8 cellular contexts compared by ENCODE assay signal in genomic region chr5:68214472-68215207, GRCh38. TPM values are rescaled to one million over a fixed set of nuclear protein-coding genes. Genes with fewer than 3 reads are reported as not detected.
DNase-seq lines count a peak whose midpoint lies in the region; ATAC-seq and TF ChIP-seq lines count a peak whose summit lies in the region.

No MANE protein-coding gene starts in this region.

- POLR2A ChIA-PET in Caco-2 (lab: Charles Lee): interaction anchor here (0.6 to 1.0 kb wide), 7 partner anchors 14 to 1180 kb away, joined by 3 to 10 read pairs (median 4); no protein-coding TSS in a partner anchor

- peaks cover 22% of the 10 kb centered on the region for H3K4me1 ChIP-seq in Caco-2

- no peaks in the 10 kb centered on the region for H3K27me3 ChIP-seq in Caco-2 (replicated peaks; ENCODE audit: control insufficient read depth, insufficient read depth, low read length)

- peaks cover 13% of the 10 kb centered on the region for H3K9me3 Mint-ChIP-seq in Caco-2 (ENCODE audit: unreplicated experiment)

- H3K36me3 ChIP-seq in Caco-2 (ENCODE audit: control insufficient read depth, insufficient read depth, low read length): no peaks in the 10 kb centered on the region

- TSS peak; percentile 73 for BruUV-seq in Caco-2 (replicated peaks; lab: Mats Ljungman, UMichigan)

- H3K27ac Mint-ChIP-seq in Caco-2 (ENCODE audit: unreplicated experiment): peak overlapping the region; percentile 92

- H3K4me1 Mint-ChIP-seq in Caco-2 (ENCODE audit: low read depth, unreplicated experiment): peaks cover 33% of the 10 kb centered on the region

- TF ChIP-seq CTCF in Caco-2 (IDR thresholded peaks at IDR 0.05; ENCODE audit: insufficient read depth in 1 of 2, low read depth in 1 of 2, low read length in 1 of 2, severe bottlenecking in 1 of 2, unreplicated experiment in 1 of 2): peak in 1 of 2 experiments; percentile 30

- H3K9me3 ChIP-seq in Caco-2: peaks cover 14% of the 10 kb centered on the region

- DNase-seq in Caco-2 (no peak), NCI-H146 (lab: John Stamatoyannopoulos, UW) (peak; percentile 84), cerebellum (ENCODE audit: low spot score) (peak; percentile 56), midbrain (lab: John Stamatoyannopoulos, UW) (peak; percentile 48), mucosa of gallbladder (ENCODE audit: low spot score) (no peak), NCI-H1092 treated with DMSO at 0.1 percent for 48 hours (lab: John Stamatoyannopoulos, UW) (no peak)

- no peaks in the 10 kb centered on the region for H3K27me3 Mint-ChIP-seq in Caco-2 (ENCODE audit: insufficient read depth, unreplicated experiment)

- CTCF ChIA-PET in Caco-2 (lab: Charles Lee): interaction anchor here (0.5 to 0.7 kb wide), 3 partner anchors 74 to 1156 kb away, joined by 3 to 7 read pairs (median 3); no protein-coding TSS in a partner anchor

- H3K4me3 ChIP-seq in Caco-2 (ENCODE audit: low read depth, low read length): peak overlapping the region; percentile 84

- H3K36me3 Mint-ChIP-seq in Caco-2 (ENCODE audit: insufficient read depth, unreplicated experiment): peaks cover 17% of the 10 kb centered on the region

- peak overlapping the region; percentile 92 for H3K4me3 Mint-ChIP-seq in Caco-2 (ENCODE audit: unreplicated experiment)

- intact Hi-C loops in Caco-2 (cut with micrococcal nuclease; ENCODE audit: unreplicated experiment): no loop called here

- ATAC-seq in GM19452 (IDR thresholded peaks at IDR 0.05; ENCODE audit: unreplicated experiment) (peak; percentile 20), GM18867 (IDR thresholded peaks at IDR 0.05; ENCODE audit: unreplicated experiment) (no peak)

RNA-seq across cellular contexts. Expression of gene PIK3R1, which starts 0.9 kb away (rescaled TPM):
- total RNA-seq in Caco-2 (2022): 47.8 and 54.6 TPM in 2 replicates
- total RNA-seq in cerebellum: 88.2 TPM
- total RNA-seq in mucosa of gallbladder: 125 TPM

Comparison
In these comparisons a context has a peak if more than half of its experiments do, and no peak if none do; other contexts are left out.
1. DNase-seq: peak in NCI-H146 (single experiment), cerebellum (single experiment) and midbrain (single experiment); none in Caco-2 (0 of 2), mucosa of gallbladder (single experiment) and NCI-H1092 treated with DMSO at 0.1 percent for 48 hours (single experiment).